ENCODE assay signal across 1 cellular context in the genomic region with DNA sequence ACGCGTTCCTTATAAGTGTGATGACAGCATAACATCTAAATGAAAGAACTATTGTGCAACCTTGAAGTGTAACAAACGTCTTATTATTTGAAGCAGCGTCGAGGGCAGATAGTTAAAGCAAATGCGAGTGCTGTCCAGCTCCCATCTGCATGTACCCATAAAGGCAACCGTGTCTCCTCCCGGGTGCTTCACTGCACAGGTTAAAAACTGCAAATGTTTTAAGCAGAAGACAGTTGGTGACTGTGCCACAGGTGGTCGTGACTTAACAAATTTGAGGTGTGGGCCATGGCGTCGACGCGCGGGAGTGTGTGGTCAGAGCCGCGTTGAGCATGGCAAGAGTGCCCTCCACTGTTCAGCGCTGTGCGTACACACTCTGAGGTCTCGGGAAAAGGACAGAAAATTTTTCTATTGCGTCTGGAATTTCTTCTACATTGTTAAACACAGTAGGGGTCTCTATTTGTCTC.
TF ChIP-seq lines count a peak whose summit lies in the region.

No MANE protein-coding gene starts in this region.

TF ChIP-seq in WTC11, 78 proteins besides CTCF, POLR2A, EP300 and RAD21 (continued from another document):
- TF ChIP-seq, protein P1, sequence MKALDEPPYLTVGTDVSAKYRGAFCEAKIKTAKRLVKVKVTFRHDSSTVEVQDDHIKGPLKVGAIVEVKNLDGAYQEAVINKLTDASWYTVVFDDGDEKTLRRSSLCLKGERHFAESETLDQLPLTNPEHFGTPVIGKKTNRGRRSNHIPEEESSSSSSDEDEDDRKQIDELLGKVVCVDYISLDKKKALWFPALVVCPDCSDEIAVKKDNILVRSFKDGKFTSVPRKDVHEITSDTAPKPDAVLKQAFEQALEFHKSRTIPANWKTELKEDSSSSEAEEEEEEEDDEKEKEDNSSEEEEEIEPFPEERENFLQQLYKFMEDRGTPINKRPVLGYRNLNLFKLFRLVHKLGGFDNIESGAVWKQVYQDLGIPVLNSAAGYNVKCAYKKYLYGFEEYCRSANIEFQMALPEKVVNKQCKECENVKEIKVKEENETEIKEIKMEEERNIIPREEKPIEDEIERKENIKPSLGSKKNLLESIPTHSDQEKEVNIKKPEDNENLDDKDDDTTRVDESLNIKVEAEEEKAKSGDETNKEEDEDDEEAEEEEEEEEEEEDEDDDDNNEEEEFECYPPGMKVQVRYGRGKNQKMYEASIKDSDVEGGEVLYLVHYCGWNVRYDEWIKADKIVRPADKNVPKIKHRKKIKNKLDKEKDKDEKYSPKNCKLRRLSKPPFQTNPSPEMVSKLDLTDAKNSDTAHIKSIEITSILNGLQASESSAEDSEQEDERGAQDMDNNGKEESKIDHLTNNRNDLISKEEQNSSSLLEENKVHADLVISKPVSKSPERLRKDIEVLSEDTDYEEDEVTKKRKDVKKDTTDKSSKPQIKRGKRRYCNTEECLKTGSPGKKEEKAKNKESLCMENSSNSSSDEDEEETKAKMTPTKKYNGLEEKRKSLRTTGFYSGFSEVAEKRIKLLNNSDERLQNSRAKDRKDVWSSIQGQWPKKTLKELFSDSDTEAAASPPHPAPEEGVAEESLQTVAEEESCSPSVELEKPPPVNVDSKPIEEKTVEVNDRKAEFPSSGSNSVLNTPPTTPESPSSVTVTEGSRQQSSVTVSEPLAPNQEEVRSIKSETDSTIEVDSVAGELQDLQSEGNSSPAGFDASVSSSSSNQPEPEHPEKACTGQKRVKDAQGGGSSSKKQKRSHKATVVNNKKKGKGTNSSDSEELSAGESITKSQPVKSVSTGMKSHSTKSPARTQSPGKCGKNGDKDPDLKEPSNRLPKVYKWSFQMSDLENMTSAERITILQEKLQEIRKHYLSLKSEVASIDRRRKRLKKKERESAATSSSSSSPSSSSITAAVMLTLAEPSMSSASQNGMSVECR (CRISPR knock-in tag; IDR thresholded peaks at IDR 0.05; ENCODE audit: borderline replicate concordance) = no peak
- TF ChIP-seq, protein P2, sequence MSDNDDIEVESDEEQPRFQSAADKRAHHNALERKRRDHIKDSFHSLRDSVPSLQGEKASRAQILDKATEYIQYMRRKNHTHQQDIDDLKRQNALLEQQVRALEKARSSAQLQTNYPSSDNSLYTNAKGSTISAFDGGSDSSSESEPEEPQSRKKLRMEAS (CRISPR knock-in tag; IDR thresholded peaks at IDR 0.05) = peak; percentile 54
- TF ChIP-seq SMAD3 (CRISPR knock-in tag; IDR thresholded peaks at IDR 0.05; ENCODE audit: borderline replicate concordance) (no peak), IRF2 (CRISPR knock-in tag; IDR thresholded peaks at IDR 0.05; ENCODE audit: borderline replicate concordance, low read depth) (no peak), ZNF396 (CRISPR knock-in tag; IDR thresholded peaks at IDR 0.05; ENCODE audit: borderline replicate concordance) (no peak), FOXP1 (CRISPR knock-in tag; IDR thresholded peaks at IDR 0.05; ENCODE audit: borderline replicate concordance) (no peak), TEAD4 (CRISPR knock-in tag; IDR thresholded peaks at IDR 0.05) (no peak)
- TF ChIP-seq, protein P3, sequence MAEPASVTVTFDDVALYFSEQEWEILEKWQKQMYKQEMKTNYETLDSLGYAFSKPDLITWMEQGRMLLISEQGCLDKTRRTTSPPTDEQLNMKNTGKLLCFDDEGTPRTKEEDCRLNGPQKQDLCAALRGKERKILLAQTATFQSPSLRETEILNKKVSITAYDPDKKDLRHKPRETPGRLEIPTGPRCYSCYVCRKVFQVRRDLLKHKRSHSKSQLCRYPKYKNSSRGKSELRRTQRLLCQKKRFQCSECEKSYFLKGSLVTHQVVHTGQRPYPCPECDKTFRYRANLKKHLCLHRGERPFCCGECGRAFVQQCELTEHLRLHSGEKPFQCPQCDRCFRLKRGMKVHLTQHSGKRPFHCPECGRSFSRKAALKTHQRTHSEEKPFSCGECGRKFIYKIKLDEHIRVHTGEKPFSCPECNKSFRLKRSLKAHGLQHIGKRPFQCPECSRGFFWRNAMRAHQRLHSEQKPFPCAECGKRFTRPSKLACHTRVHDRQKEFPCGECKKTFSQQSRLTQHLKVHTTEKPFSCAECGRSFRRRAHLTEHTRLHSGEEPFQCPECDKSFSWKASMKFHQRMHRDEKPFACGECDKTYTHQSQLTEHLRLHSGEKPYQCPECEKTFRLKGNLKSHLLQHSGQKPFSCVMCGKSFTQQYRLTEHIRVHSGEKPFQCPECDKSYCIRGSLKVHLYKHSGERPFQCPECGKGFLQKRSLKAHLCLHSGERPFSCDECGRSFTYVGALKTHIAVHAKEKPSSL (CRISPR knock-in tag; conservative IDR thresholded peaks at IDR 0.05) = no peak
- TF ChIP-seq, protein P4, sequence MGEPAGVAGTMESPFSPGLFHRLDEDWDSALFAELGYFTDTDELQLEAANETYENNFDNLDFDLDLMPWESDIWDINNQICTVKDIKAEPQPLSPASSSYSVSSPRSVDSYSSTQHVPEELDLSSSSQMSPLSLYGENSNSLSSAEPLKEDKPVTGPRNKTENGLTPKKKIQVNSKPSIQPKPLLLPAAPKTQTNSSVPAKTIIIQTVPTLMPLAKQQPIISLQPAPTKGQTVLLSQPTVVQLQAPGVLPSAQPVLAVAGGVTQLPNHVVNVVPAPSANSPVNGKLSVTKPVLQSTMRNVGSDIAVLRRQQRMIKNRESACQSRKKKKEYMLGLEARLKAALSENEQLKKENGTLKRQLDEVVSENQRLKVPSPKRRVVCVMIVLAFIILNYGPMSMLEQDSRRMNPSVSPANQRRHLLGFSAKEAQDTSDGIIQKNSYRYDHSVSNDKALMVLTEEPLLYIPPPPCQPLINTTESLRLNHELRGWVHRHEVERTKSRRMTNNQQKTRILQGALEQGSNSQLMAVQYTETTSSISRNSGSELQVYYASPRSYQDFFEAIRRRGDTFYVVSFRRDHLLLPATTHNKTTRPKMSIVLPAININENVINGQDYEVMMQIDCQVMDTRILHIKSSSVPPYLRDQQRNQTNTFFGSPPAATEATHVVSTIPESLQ (CRISPR knock-in tag; IDR thresholded peaks at IDR 0.05) = no peak
- TF ChIP-seq, protein P5, sequence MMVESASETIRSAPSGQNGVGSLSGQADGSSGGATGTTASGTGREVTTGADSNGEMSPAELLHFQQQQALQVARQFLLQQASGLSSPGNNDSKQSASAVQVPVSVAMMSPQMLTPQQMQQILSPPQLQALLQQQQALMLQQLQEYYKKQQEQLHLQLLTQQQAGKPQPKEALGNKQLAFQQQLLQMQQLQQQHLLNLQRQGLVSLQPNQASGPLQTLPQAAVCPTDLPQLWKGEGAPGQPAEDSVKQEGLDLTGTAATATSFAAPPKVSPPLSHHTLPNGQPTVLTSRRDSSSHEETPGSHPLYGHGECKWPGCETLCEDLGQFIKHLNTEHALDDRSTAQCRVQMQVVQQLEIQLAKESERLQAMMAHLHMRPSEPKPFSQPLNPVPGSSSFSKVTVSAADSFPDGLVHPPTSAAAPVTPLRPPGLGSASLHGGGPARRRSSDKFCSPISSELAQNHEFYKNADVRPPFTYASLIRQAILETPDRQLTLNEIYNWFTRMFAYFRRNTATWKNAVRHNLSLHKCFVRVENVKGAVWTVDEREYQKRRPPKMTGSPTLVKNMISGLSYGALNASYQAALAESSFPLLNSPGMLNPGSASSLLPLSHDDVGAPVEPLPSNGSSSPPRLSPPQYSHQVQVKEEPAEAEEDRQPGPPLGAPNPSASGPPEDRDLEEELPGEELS (CRISPR knock-in tag; IDR thresholded peaks at IDR 0.05) = no peak
- TF ChIP-seq, protein P6, sequence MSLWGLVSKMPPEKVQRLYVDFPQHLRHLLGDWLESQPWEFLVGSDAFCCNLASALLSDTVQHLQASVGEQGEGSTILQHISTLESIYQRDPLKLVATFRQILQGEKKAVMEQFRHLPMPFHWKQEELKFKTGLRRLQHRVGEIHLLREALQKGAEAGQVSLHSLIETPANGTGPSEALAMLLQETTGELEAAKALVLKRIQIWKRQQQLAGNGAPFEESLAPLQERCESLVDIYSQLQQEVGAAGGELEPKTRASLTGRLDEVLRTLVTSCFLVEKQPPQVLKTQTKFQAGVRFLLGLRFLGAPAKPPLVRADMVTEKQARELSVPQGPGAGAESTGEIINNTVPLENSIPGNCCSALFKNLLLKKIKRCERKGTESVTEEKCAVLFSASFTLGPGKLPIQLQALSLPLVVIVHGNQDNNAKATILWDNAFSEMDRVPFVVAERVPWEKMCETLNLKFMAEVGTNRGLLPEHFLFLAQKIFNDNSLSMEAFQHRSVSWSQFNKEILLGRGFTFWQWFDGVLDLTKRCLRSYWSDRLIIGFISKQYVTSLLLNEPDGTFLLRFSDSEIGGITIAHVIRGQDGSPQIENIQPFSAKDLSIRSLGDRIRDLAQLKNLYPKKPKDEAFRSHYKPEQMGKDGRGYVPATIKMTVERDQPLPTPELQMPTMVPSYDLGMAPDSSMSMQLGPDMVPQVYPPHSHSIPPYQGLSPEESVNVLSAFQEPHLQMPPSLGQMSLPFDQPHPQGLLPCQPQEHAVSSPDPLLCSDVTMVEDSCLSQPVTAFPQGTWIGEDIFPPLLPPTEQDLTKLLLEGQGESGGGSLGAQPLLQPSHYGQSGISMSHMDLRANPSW (CRISPR knock-in tag; conservative IDR thresholded peaks at IDR 0.05; ENCODE audit: low read depth) = no peak
- TF ChIP-seq, protein P7, sequence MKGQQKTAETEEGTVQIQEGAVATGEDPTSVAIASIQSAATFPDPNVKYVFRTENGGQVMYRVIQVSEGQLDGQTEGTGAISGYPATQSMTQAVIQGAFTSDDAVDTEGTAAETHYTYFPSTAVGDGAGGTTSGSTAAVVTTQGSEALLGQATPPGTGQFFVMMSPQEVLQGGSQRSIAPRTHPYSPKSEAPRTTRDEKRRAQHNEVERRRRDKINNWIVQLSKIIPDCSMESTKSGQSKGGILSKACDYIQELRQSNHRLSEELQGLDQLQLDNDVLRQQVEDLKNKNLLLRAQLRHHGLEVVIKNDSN (CRISPR knock-in tag; IDR thresholded peaks at IDR 0.05) = no peak
- TF ChIP-seq, protein P8, sequence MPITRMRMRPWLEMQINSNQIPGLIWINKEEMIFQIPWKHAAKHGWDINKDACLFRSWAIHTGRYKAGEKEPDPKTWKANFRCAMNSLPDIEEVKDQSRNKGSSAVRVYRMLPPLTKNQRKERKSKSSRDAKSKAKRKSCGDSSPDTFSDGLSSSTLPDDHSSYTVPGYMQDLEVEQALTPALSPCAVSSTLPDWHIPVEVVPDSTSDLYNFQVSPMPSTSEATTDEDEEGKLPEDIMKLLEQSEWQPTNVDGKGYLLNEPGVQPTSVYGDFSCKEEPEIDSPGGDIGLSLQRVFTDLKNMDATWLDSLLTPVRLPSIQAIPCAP (CRISPR knock-in tag; IDR thresholded peaks at IDR 0.05) = no peak
